Comparison of ENCODE assay signal across 8 cellular contexts in genomic region chr2:84314901-84315330, GRCh38.
DNase-seq lines count a peak whose midpoint lies in the region; TF ChIP-seq lines count a peak whose summit lies in the region.

No MANE protein-coding gene starts in this region.

- POLR2A ChIA-PET in SK-N-SH (lab: Yijun Ruan, JAX): no interaction called here

- peak; percentile 91 for TF ChIP-seq CTCF in GM12864 (IDR thresholded peaks at IDR 0.05; ENCODE audit: low read depth, low read length, missing control alignments)
- peak; percentile 86 for TF ChIP-seq CTCF in SK-N-SH (IDR thresholded peaks at IDR 0.05)
- TF ChIP-seq CTCF in cardiac muscle cell (IDR thresholded peaks at IDR 0.05; ENCODE audit: low read depth, low read length): peak; percentile 97

- peak; percentile 88 for TF ChIP-seq RAD21 in SK-N-SH (IDR thresholded peaks at IDR 0.05; ENCODE audit: low read length)

- no peak for TF ChIP-seq EP300 in SK-N-SH (IDR thresholded peaks at IDR 0.05; ENCODE audit: borderline replicate concordance in 1 of 2, low read depth in 1 of 2, low read length in 1 of 2)

- no peak overlapping the region for H3K9ac ChIP-seq in SK-N-SH

- DNase-seq in GM12864 (ENCODE audit: low read depth) (peak; percentile 33), H7 (peak; percentile 59), LoVo (ENCODE audit: low spot score) (peak; percentile 83), SK-N-SH (peak; percentile 62), cardiac muscle cell (ENCODE audit: low read depth in 1 of 2, low spot score in 1 of 2) (peak; percentile 86 to 93), renal cortical epithelial cell (ENCODE audit: low read depth) (peak; percentile 75), GF-D8 (lab: John Stamatoyannopoulos, UW) (no peak)
- DNase-seq in activated naive CD4-positive, alpha-beta T cell treated with anti-CD3 and anti-CD28 coated beads, Interleukin-2, amount 10 ng/mL, durations not matched to agents 7 days and 5 days: peak; percentile 87

- no peaks in the 10 kb centered on the region for H4K20me1 ChIP-seq in SK-N-SH (ENCODE audit: insufficient read depth)

- no peaks in the 10 kb centered on the region for H3K4me1 Mint-ChIP-seq in activated naive CD4-positive, alpha-beta T cell treated with anti-CD3 and anti-CD28 coated beads, Interleukin-2, amount 10 ng/mL, durations not matched to agents 7 days and 5 days

- H3K36me3 ChIP-seq in H7 (replicated peaks; ENCODE audit: control insufficient read depth, insufficient read depth, low read length) (no peaks in the 10 kb centered on the region), SK-N-SH (replicated peaks in 1 of 2; ENCODE audit: control insufficient read depth in 1 of 2, insufficient read depth in 2 of 2, low read length in 1 of 2) (no peaks in the 10 kb centered on the region), cardiac muscle cell (no peaks in the 10 kb centered on the region)

- no peak overlapping the region for H3K4me3 Mint-ChIP-seq in activated naive CD4-positive, alpha-beta T cell treated with anti-CD3 and anti-CD28 coated beads, Interleukin-2, amount 10 ng/mL, durations not matched to agents 7 days and 5 days

- CTCF ChIA-PET in SK-N-SH (lab: Yijun Ruan, JAX): interaction anchor here (0.6 to 5.0 kb wide), 48 partner anchors 10 to 631 kb away, joined by 3 to 47 read pairs (median 4); no protein-coding TSS in a partner anchor
- CTCF ChIA-PET in activated naive CD4-positive, alpha-beta T cell treated with anti-CD3 and anti-CD28 coated beads, Interleukin-2, amount 10 ng/mL, durations not matched to agents 7 days and 5 days (lab: Charles Lee): interaction anchor here (0.6 to 4.5 kb wide), 17 partner anchors 9 to 292 kb away, joined by 3 to 41 read pairs (median 4); no protein-coding TSS in a partner anchor

- no peaks in the 10 kb centered on the region for H3K36me3 Mint-ChIP-seq in activated naive CD4-positive, alpha-beta T cell treated with anti-CD3 and anti-CD28 coated beads, Interleukin-2, amount 10 ng/mL, durations not matched to agents 7 days and 5 days

- H3K79me2 ChIP-seq in SK-N-SH (ENCODE audit: insufficient read depth): no peaks in the 10 kb centered on the region

- no peaks in the 10 kb centered on the region for H3K27me3 ChIP-seq in H7 (ENCODE audit: control insufficient read depth, insufficient read depth, low read length)
- peaks cover 8% of the 10 kb centered on the region; the same call in 1 of the 2 replicates for H3K27me3 ChIP-seq in SK-N-SH (ENCODE audit: insufficient read depth)
- H3K27me3 ChIP-seq in cardiac muscle cell: no peaks in the 10 kb centered on the region

- no peak overlapping the region for H2AFZ ChIP-seq in SK-N-SH (ENCODE audit: low read depth)

- H3F3A ChIP-seq in SK-N-SH (replicated peaks; ENCODE audit: insufficient read depth): no peaks in the 10 kb centered on the region

- H3K27ac ChIP-seq in SK-N-SH (ENCODE audit: low read depth in 2 of 2, low read length in 1 of 2): no peak overlapping the region
- H3K27ac ChIP-seq in cardiac muscle cell: no peak overlapping the region

- H3K4me3 ChIP-seq in GM12864 (ENCODE audit: low read depth, low read length) (no peak overlapping the region), H7 (ENCODE audit: insufficient read depth, low read depth, low read length) (no peak overlapping the region), SK-N-SH (ENCODE audit: low read depth in 2 of 2, low read length in 1 of 2) (no peak overlapping the region), cardiac muscle cell (no peak overlapping the region)

- H3K27ac Mint-ChIP-seq in activated naive CD4-positive, alpha-beta T cell treated with anti-CD3 and anti-CD28 coated beads, Interleukin-2, amount 10 ng/mL, durations not matched to agents 7 days and 5 days: no peak overlapping the region

- H3K9me2 ChIP-seq in SK-N-SH: no peaks in the 10 kb centered on the region

- peaks cover 26% of the 10 kb centered on the region for H3K27me3 Mint-ChIP-seq in activated naive CD4-positive, alpha-beta T cell treated with anti-CD3 and anti-CD28 coated beads, Interleukin-2, amount 10 ng/mL, durations not matched to agents 7 days and 5 days

- H3K9me3 Mint-ChIP-seq in activated naive CD4-positive, alpha-beta T cell treated with anti-CD3 and anti-CD28 coated beads, Interleukin-2, amount 10 ng/mL, durations not matched to agents 7 days and 5 days: no peaks in the 10 kb centered on the region

- H3K4me2 ChIP-seq in SK-N-SH: no peak overlapping the region

- WGBS in SK-N-SH (ENCODE audit: low lambda C conversion rate): 17% methylated on average over 11 of the region's 11 CpGs

- H3K9me3 ChIP-seq in SK-N-SH (no peaks in the 10 kb centered on the region), cardiac muscle cell (ENCODE audit: low read depth) (no peaks in the 10 kb centered on the region)

- H3K4me1 ChIP-seq in SK-N-SH (ENCODE audit: control insufficient read depth in 1 of 2, insufficient read depth in 2 of 2, low read depth in 1 of 2, low read length in 1 of 2) (peaks cover 0 to 5% of the 10 kb centered on the region in 2 experiments; a peak in 1 of 4 replicates), cardiac muscle cell (ENCODE audit: low read depth) (no peaks in the 10 kb centered on the region)

TF ChIP-seq in SK-N-SH, 30 proteins besides CTCF, POLR2A, EP300 and RAD21:
- no peak for TF ChIP-seq MAX (IDR thresholded peaks at IDR 0.05; ENCODE audit: low read depth)
- no peak for TF ChIP-seq MXI1 (IDR thresholded peaks at IDR 0.05; ENCODE audit: low read depth, low read length)
- no peak for TF ChIP-seq ZBTB33 (IDR thresholded peaks at IDR 0.05; ENCODE audit: borderline replicate concordance, low read depth)
- peak; percentile 36; the same call in 1 of the 2 replicates for TF ChIP-seq REST (IDR thresholded peaks at IDR 0.05; ENCODE audit: low read depth, low read length)
- peak; percentile 73; the same call in 1 of the 2 replicates for TF ChIP-seq SMC3 (IDR thresholded peaks at IDR 0.05; ENCODE audit: low read depth, low read length)
- TF ChIP-seq USF1 (IDR thresholded peaks at IDR 0.05; ENCODE audit: borderline replicate concordance, low read depth): no peak
- TF ChIP-seq CHD2 (IDR thresholded peaks at IDR 0.05; ENCODE audit: low read length, partially characterized antibody): peak; percentile 85
- no peak for TF ChIP-seq TEAD4 (IDR thresholded peaks at IDR 0.05; ENCODE audit: borderline replicate concordance, insufficient read depth)
